Comparison of ENCODE assay signal across 13 cellular contexts in the genomic region with DNA sequence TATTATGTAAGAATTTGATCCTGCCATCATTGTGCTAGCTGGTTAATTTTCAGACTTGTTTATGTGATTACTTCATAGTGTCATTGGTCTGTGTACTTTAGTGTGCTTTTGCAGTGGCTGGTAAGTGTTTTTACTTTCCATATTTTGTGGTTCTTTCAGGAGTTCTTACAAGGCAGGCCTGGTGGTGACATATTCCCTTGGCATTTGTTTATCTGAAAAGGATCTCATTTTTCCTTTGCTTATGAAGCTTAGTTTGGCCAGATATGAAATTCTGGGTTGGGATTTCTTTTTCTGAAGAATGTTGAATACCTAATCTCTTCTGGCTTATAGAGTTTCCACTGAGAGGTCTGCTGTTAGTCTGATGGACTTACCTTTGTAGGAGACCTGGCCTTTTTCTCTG.
"Had no signal": no experiment of that assay in that cellular context is flagged by ENCODE, and none has a peak within 500 bp of the region (broad histone marks: within the 10 kb centered on the region; RNA-seq: fewer than 3 reads in every experiment).

No MANE protein-coding gene starts in this region.

- H3K4me2 ChIP-seq: smooth muscle cell had no signal

- DNase-seq: activated CD4-positive, alpha-beta T cell treated with anti-CD3 and anti-CD28 coated beads, Interleukin-2, amount 10 ng/mL, durations not matched to agents 24 days and 14 days; activated CD8-positive, alpha-beta memory T cell treated with anti-CD3 and anti-CD28 coated beads for 24 hours; activated naive CD4-positive, alpha-beta T cell treated with anti-CD3 and anti-CD28 coated beads, Interleukin-2, amount 10 ng/mL, durations not matched to agents 7 days and 5 days; adrenal gland; effector CD4-positive, alpha-beta T cell; mucosa of descending colon; natural killer cell; nucleus accumbens; right cardiac atrium had no signal

- H3K27me3 ChIP-seq: adrenal gland, cardiac muscle cell had no signal

- H3K36me3 ChIP-seq: adrenal gland, cardiac muscle cell had no signal

- H3K9me3 ChIP-seq: adrenal gland, mucosa of descending colon had no signal

- H3K27ac ChIP-seq: adrenal gland, cardiac muscle cell had no signal

- FAIRE-seq: colon, islet of Langerhans had no signal

- H3K4me1 ChIP-seq: adrenal gland had no signal

- H3K4me3 ChIP-seq: adrenal gland, cardiac muscle cell, mucosa of descending colon, smooth muscle cell had no signal
